Comparison of ENCODE assay signal across 1 cellular context in genomic region chr14:102540310-102541028, GRCh38.
TF ChIP-seq lines count a peak whose summit lies in the region.

No MANE protein-coding gene starts in this region.

TF ChIP-seq in H1, 55 proteins besides CTCF, POLR2A, EP300 and RAD21 (continued from another document):
- TF ChIP-seq, protein P1, sequence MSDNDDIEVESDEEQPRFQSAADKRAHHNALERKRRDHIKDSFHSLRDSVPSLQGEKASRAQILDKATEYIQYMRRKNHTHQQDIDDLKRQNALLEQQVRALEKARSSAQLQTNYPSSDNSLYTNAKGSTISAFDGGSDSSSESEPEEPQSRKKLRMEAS (IDR thresholded peaks at IDR 0.05) = peak; percentile 87
